Comparison of ENCODE assay signal across 28 cellular contexts in genomic region chr1:230097370-230097769, GRCh38.
"Had no signal": no experiment of that assay in that cellular context is flagged by ENCODE, and none has a peak within 500 bp of the region (broad histone marks: within the 10 kb centered on the region; RNA-seq: fewer than 3 reads in every experiment).

No MANE protein-coding gene starts in this region.

- FAIRE-seq: endometrium, endothelial cell of umbilical vein, frontal cortex had no signal

- H3K36me3 ChIP-seq: colonic mucosa, esophagus muscularis mucosa, esophagus squamous epithelium, gastrocnemius medialis, gastroesophageal sphincter had no signal

- H3K4me3 ChIP-seq: colonic mucosa, coronary artery, dorsolateral prefrontal cortex, esophagus muscularis mucosa, esophagus squamous epithelium, gastrocnemius medialis, gastroesophageal sphincter, heart left ventricle, heart right ventricle, hepatocyte had no signal

- DNase-seq: colonic mucosa; cortex of kidney; dermis blood vessel endothelial cell; dorsolateral prefrontal cortex; effector CD4-positive, alpha-beta T cell; effector CD8-positive, alpha-beta T cell; effector memory CD4-positive, alpha-beta T cell; effector memory CD8-positive, alpha-beta T cell; endodermal cell; erythroblast; esophagus squamous epithelium; foreskin fibroblast; foreskin keratinocyte; foreskin melanocyte; gastrocnemius medialis; glutamatergic neuron; head of caudate nucleus; heart left ventricle; heart right ventricle had no signal

- H3K27me3 ChIP-seq: colonic mucosa, dorsolateral prefrontal cortex, esophagus muscularis mucosa, esophagus squamous epithelium, foreskin keratinocyte, gastrocnemius medialis, gastroesophageal sphincter, heart left ventricle, heart right ventricle, hepatocyte had no signal

- H3K9me3 ChIP-seq: colonic mucosa, esophagus muscularis mucosa, esophagus squamous epithelium, gastrocnemius medialis, gastroesophageal sphincter, heart left ventricle, heart right ventricle had no signal

- H3K27ac ChIP-seq: colonic mucosa, coronary artery, dorsolateral prefrontal cortex, epithelial cell of prostate, esophagus muscularis mucosa, esophagus squamous epithelium, foreskin keratinocyte, gastrocnemius medialis, gastroesophageal sphincter, heart left ventricle, heart right ventricle, hepatocyte had no signal

- ATAC-seq: effector memory CD8-positive, alpha-beta T cell; esophagus mucosa; foreskin keratinocyte; gastrocnemius medialis; gastroesophageal sphincter; heart left ventricle; heart right ventricle had no signal

- H3K4me1 ChIP-seq: colonic mucosa, foreskin keratinocyte had no signal

- H3K4me2 ChIP-seq: hepatocyte had no signal

- H2AFZ ChIP-seq: hepatocyte had no signal
